ENCODE assay signal across 20 cellular contexts in genomic region chr5:3218096-3218495, GRCh38.
"Had no signal": no experiment of that assay in that cellular context is flagged by ENCODE, and none has a peak within 500 bp of the region (broad histone marks: within the 10 kb centered on the region; RNA-seq: fewer than 3 reads in every experiment).

No MANE protein-coding gene starts in this region.

- H3K9me3 ChIP-seq: lower lobe of right lung, psoas muscle, sigmoid colon, suprapubic skin, thyroid gland had no signal

- H3K4me1 Mint-ChIP-seq: naive B cell, nephron had no signal

- ATAC-seq: left lung, psoas muscle had no signal

- H3K9me3 Mint-ChIP-seq: nephron had no signal

- H3K27ac Mint-ChIP-seq: naive B cell, nephron had no signal

- H3K4me1 ChIP-seq: left lung, lower lobe of right lung, psoas muscle, sigmoid colon, suprapubic skin, thyroid gland, upper lobe of left lung had no signal

- H3K27me3 Mint-ChIP-seq: naive B cell had no signal

- H3K27me3 ChIP-seq: cardiac muscle cell, left lung, sigmoid colon, thyroid gland, upper lobe of left lung had no signal

- DNase-seq: cerebellar nuclear complex; cortex of kidney; dorsolateral prefrontal cortex; effector CD8-positive, alpha-beta T cell; foreskin melanocyte; hippocampal formation; lower lobe of right lung; mesenchymal stem cell; naive B cell; psoas muscle; sigmoid colon; stimulated activated CD4-positive, alpha-beta T cell treated with anti-CD3 and anti-CD28 coated beads, Interleukin-12 subunit alpha, Interleukin-12 subunit beta, amount 100 ng/mL, for 4 hours; stimulated activated naive CD4-positive, alpha-beta T cell treated with Interleukin-2 at 50 U/mL for 16 hours; thyroid gland; upper lobe of left lung had no signal

- H3K4me3 Mint-ChIP-seq: nephron had no signal

- H3K4me3 ChIP-seq: cardiac muscle cell, dorsolateral prefrontal cortex, left lung, lower lobe of right lung, psoas muscle, sigmoid colon, skin epidermis, suprapubic skin, thyroid gland, upper lobe of left lung had no signal

- H3K36me3 Mint-ChIP-seq: naive B cell had no signal

- H3K27ac ChIP-seq: cardiac muscle cell, dorsolateral prefrontal cortex, left lung, lower lobe of right lung, psoas muscle, sigmoid colon, skin epidermis, suprapubic skin, thyroid gland, upper lobe of left lung had no signal

- H3K36me3 ChIP-seq: cardiac muscle cell, left lung, lower lobe of right lung, sigmoid colon, suprapubic skin, thyroid gland, upper lobe of left lung had no signal
